21 cellular contexts compared by ENCODE assay signal in the genomic region with DNA sequence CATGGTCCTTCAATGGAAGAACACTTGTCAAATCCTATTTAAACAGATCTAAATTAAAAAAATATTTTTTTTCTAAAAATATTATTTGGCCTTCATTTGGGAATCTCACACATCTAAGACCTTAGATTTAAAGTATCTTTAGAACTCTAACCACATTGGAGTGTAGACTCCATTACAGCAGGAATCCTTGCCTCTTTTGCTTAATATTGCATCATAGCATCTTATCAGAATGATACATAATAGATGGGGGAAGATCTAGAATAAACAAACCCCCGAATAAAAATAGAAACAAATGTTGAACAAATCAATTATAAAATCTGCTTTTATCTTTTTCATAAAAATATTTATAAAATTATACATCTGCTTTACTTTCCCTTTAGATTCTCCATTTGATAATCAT. TPM values are rescaled to one million over a fixed set of nuclear protein-coding genes. Genes with fewer than 3 reads are reported as not detected.
DNase-seq lines count a peak whose midpoint lies in the region; ATAC-seq, FAIRE-seq and TF ChIP-seq lines count a peak whose summit lies in the region.
"Had no signal": no experiment of that assay in that cellular context is flagged by ENCODE, and none has a peak within 500 bp of the region (broad histone marks: within the 10 kb centered on the region; RNA-seq: fewer than 3 reads in every experiment).

No MANE protein-coding gene starts in this region.

- H3K9me3 Mint-ChIP-seq in activated CD4-positive, alpha-beta memory T cell treated with anti-CD3 and anti-CD28 coated beads for 36 hours = peaks cover 7% of the 10 kb centered on the region
- no peaks in the 10 kb centered on the region for H3K9me3 Mint-ChIP-seq in activated CD4-positive, alpha-beta memory T cell treated with anti-CD3 and anti-CD28 coated beads, Interleukin-2, amount 10 ng/mL, durations not matched to agents 7 days and 5 days
- H3K9me3 Mint-ChIP-seq in astrocyte (ENCODE audit: unreplicated experiment) (no peaks in the 10 kb centered on the region), neural crest cell (peaks cover 4% of the 10 kb centered on the region)
- H3K9me3 Mint-ChIP-seq: activated naive CD4-positive, alpha-beta T cell treated with anti-CD3 and anti-CD28 coated beads, Interleukin-2, amount 10 ng/mL, durations not matched to agents 7 days and 5 days; HFFc6 had no signal

- ATAC-seq in HG02588 (IDR thresholded peaks at IDR 0.05; ENCODE audit: unreplicated experiment) = no peak
- ATAC-seq in GM21825 (IDR thresholded peaks at IDR 0.05; ENCODE audit: unreplicated experiment) = no peak
- ATAC-seq: heart right ventricle, upper lobe of right lung had no signal

- no peaks in the 10 kb centered on the region for H3K36me3 ChIP-seq in astrocyte (ENCODE audit: insufficient read depth, low read length)
- H3K36me3 ChIP-seq: MG63, upper lobe of right lung had no signal

- no peaks in the 10 kb centered on the region for H3K27me3 ChIP-seq in astrocyte (ENCODE audit: insufficient read depth, low read length)
- H3K27me3 ChIP-seq: heart right ventricle, MG63, upper lobe of right lung had no signal

- DNase-seq in activated CD4-positive, alpha-beta memory T cell treated with anti-CD3 and anti-CD28 coated beads for 36 hours = no peak
- no peak for DNase-seq in activated CD4-positive, alpha-beta memory T cell treated with anti-CD3 and anti-CD28 coated beads, Interleukin-2, amount 10 ng/mL, durations not matched to agents 7 days and 5 days
- DNase-seq in EH (ENCODE audit: low read depth) (peak; percentile 3), astrocyte (ENCODE audit: low read depth) (no peak), neural crest cell (ENCODE audit: low read depth, low spot score) (no peak), GOT3 (lab: John Stamatoyannopoulos, UW) (no peak)
- DNase-seq: activated naive CD4-positive, alpha-beta T cell treated with anti-CD3 and anti-CD28 coated beads, Interleukin-2, amount 10 ng/mL, durations not matched to agents 7 days and 5 days; EL; heart right ventricle; HFFc6; MG63; naive B cell; NCI-H1694 treated with DMSO at 0.1 percent for 48 hours; NCI-H446 treated with DMSO at 0.1 percent for 48 hours; stimulated activated naive CD4-positive, alpha-beta T cell treated with Interleukin-2 at 50 U/mL for 16 hours; upper lobe of right lung had no signal

- H3K27ac Mint-ChIP-seq in activated CD4-positive, alpha-beta memory T cell treated with anti-CD3 and anti-CD28 coated beads for 36 hours = peak overlapping the region; percentile 77
- H3K27ac Mint-ChIP-seq in activated CD4-positive, alpha-beta memory T cell treated with anti-CD3 and anti-CD28 coated beads, Interleukin-2, amount 10 ng/mL, durations not matched to agents 7 days and 5 days = no peak overlapping the region
- H3K27ac Mint-ChIP-seq in astrocyte (ENCODE audit: unreplicated experiment) = no peak overlapping the region
- no peak overlapping the region for H3K27ac Mint-ChIP-seq in neural crest cell (ENCODE audit: unreplicated experiment)
- H3K27ac Mint-ChIP-seq: activated naive CD4-positive, alpha-beta T cell treated with anti-CD3 and anti-CD28 coated beads, Interleukin-2, amount 10 ng/mL, durations not matched to agents 7 days and 5 days; HFFc6 had no signal

- H3K4me3 ChIP-seq in astrocyte (ENCODE audit: insufficient read depth, low read depth, low read length) = no peak overlapping the region
- H3K4me3 ChIP-seq: lung, MG63, upper lobe of right lung had no signal

- POLR2A ChIA-PET in activated CD4-positive, alpha-beta memory T cell treated with anti-CD3 and anti-CD28 coated beads for 36 hours (lab: Charles Lee) = no interaction called here
- POLR2A ChIA-PET in activated CD4-positive, alpha-beta memory T cell treated with anti-CD3 and anti-CD28 coated beads, Interleukin-2, amount 10 ng/mL, durations not matched to agents 7 days and 5 days (lab: Charles Lee) = no interaction called here

- H3K4me1 ChIP-seq in astrocyte (ENCODE audit: insufficient read depth, low read length) = peaks cover 6% of the 10 kb centered on the region

- H3K4me2 ChIP-seq in astrocyte (ENCODE audit: low read length) = no peak overlapping the region

- no peak overlapping the region for H3K9ac ChIP-seq in astrocyte (ENCODE audit: low read length)

- TF ChIP-seq CTCF in astrocyte (IDR thresholded peaks at IDR 0.05; ENCODE audit: insufficient read depth, low read depth, low read length) (no peak), neural crest cell (conservative IDR thresholded peaks at IDR 0.05) (no peak)

- peaks cover 46% of the 10 kb centered on the region for H3K4me1 Mint-ChIP-seq in activated CD4-positive, alpha-beta memory T cell treated with anti-CD3 and anti-CD28 coated beads for 36 hours (ENCODE audit: low read depth)
- peaks cover 30% of the 10 kb centered on the region for H3K4me1 Mint-ChIP-seq in activated CD4-positive, alpha-beta memory T cell treated with anti-CD3 and anti-CD28 coated beads, Interleukin-2, amount 10 ng/mL, durations not matched to agents 7 days and 5 days
- H3K4me1 Mint-ChIP-seq in astrocyte (ENCODE audit: low read depth, unreplicated experiment) = peaks cover 9% of the 10 kb centered on the region
- peaks cover 4% of the 10 kb centered on the region for H3K4me1 Mint-ChIP-seq in neural crest cell

- peak overlapping the region; percentile 66 for H3K4me3 Mint-ChIP-seq in activated CD4-positive, alpha-beta memory T cell treated with anti-CD3 and anti-CD28 coated beads for 36 hours
- no peak overlapping the region for H3K4me3 Mint-ChIP-seq in activated CD4-positive, alpha-beta memory T cell treated with anti-CD3 and anti-CD28 coated beads, Interleukin-2, amount 10 ng/mL, durations not matched to agents 7 days and 5 days
- peak overlapping the region; percentile 58 for H3K4me3 Mint-ChIP-seq in astrocyte (ENCODE audit: unreplicated experiment)
- peak overlapping the region; percentile 54 for H3K4me3 Mint-ChIP-seq in neural crest cell
- H3K4me3 Mint-ChIP-seq: activated naive CD4-positive, alpha-beta T cell treated with anti-CD3 and anti-CD28 coated beads, Interleukin-2, amount 10 ng/mL, durations not matched to agents 7 days and 5 days; HFFc6; naive B cell had no signal

- H3K9me3 ChIP-seq in astrocyte (ENCODE audit: insufficient read depth, low read depth, low read length) = no peaks in the 10 kb centered on the region
- H3K9me3 ChIP-seq: MG63, upper lobe of right lung had no signal

- peaks cover 86% of the 10 kb centered on the region for H3K79me2 ChIP-seq in astrocyte (ENCODE audit: insufficient read depth, low read length)

- H4K20me1 ChIP-seq in astrocyte (ENCODE audit: insufficient read depth, low read length) = peaks cover 41% of the 10 kb centered on the region

- no peak overlapping the region for H2AFZ ChIP-seq in astrocyte (ENCODE audit: low read depth, low read length)

- no peak for FAIRE-seq in astrocyte (lab: Jason Lieb, UNC)
- FAIRE-seq: bronchial epithelial cell had no signal

- CTCF ChIA-PET in activated CD4-positive, alpha-beta memory T cell treated with anti-CD3 and anti-CD28 coated beads for 36 hours (lab: Charles Lee) = interaction anchor here (1.9 kb wide), 1 partner anchor 14 kb away, joined by 6 read pairs; no protein-coding TSS in a partner anchor
- CTCF ChIA-PET in activated CD4-positive, alpha-beta memory T cell treated with anti-CD3 and anti-CD28 coated beads, Interleukin-2, amount 10 ng/mL, durations not matched to agents 7 days and 5 days (lab: Charles Lee) = interaction anchor here (2.0 kb wide), 1 partner anchor 71 kb away, joined by 6 read pairs; the partner anchor contains the start of gene CCDC7

- intact Hi-C loops in activated CD4-positive, alpha-beta memory T cell treated with anti-CD3 and anti-CD28 coated beads for 36 hours (cut with micrococcal nuclease) = loop anchor here (5.0 kb wide), 2 partner anchors 743 to 758 kb away; no protein-coding TSS in a partner anchor

- peaks cover 14% of the 10 kb centered on the region for H3K36me3 Mint-ChIP-seq in activated CD4-positive, alpha-beta memory T cell treated with anti-CD3 and anti-CD28 coated beads for 36 hours
- peaks cover 34% of the 10 kb centered on the region for H3K36me3 Mint-ChIP-seq in activated CD4-positive, alpha-beta memory T cell treated with anti-CD3 and anti-CD28 coated beads, Interleukin-2, amount 10 ng/mL, durations not matched to agents 7 days and 5 days (ENCODE audit: low read depth)
- H3K36me3 Mint-ChIP-seq in astrocyte (ENCODE audit: low read depth, unreplicated experiment) = peaks cover 13% of the 10 kb centered on the region
- peaks cover 4% of the 10 kb centered on the region for H3K36me3 Mint-ChIP-seq in neural crest cell (ENCODE audit: low read depth)
- H3K36me3 Mint-ChIP-seq: naive B cell had no signal

- H3K27ac ChIP-seq in astrocyte (ENCODE audit: low read depth, low read length) = no peak overlapping the region
- H3K27ac ChIP-seq: upper lobe of right lung, VCaP had no signal

- no peaks in the 10 kb centered on the region for H3K27me3 Mint-ChIP-seq in activated CD4-positive, alpha-beta memory T cell treated with anti-CD3 and anti-CD28 coated beads for 36 hours
- no peaks in the 10 kb centered on the region for H3K27me3 Mint-ChIP-seq in activated CD4-positive, alpha-beta memory T cell treated with anti-CD3 and anti-CD28 coated beads, Interleukin-2, amount 10 ng/mL, durations not matched to agents 7 days and 5 days
- H3K27me3 Mint-ChIP-seq in astrocyte (ENCODE audit: low read depth, unreplicated experiment) (no peaks in the 10 kb centered on the region), neural crest cell (ENCODE audit: low read depth) (no peaks in the 10 kb centered on the region)
- H3K27me3 Mint-ChIP-seq: activated naive CD4-positive, alpha-beta T cell treated with anti-CD3 and anti-CD28 coated beads, Interleukin-2, amount 10 ng/mL, durations not matched to agents 7 days and 5 days; naive B cell had no signal

RNA-seq across cellular contexts. Expression of gene EPC1, which starts 27.6 kb away (rescaled TPM):
- total RNA-seq in activated CD4-positive, alpha-beta memory T cell treated with anti-CD3 and anti-CD28 coated beads for 36 hours = 10 to 100 TPM; 27.1 to 27.3 TPM
- 10 to 100 TPM; 41.6 to 43.0 TPM for total RNA-seq in activated CD4-positive, alpha-beta memory T cell treated with anti-CD3 and anti-CD28 coated beads, Interleukin-2, amount 10 ng/mL, durations not matched to agents 7 days and 5 days
- total RNA-seq in astrocyte = 25.7 and 26.3 TPM in 2 replicates
- total RNA-seq in neural crest cell = 44.4 and 48.4 TPM in 2 replicates
